In the genomic region with DNA sequence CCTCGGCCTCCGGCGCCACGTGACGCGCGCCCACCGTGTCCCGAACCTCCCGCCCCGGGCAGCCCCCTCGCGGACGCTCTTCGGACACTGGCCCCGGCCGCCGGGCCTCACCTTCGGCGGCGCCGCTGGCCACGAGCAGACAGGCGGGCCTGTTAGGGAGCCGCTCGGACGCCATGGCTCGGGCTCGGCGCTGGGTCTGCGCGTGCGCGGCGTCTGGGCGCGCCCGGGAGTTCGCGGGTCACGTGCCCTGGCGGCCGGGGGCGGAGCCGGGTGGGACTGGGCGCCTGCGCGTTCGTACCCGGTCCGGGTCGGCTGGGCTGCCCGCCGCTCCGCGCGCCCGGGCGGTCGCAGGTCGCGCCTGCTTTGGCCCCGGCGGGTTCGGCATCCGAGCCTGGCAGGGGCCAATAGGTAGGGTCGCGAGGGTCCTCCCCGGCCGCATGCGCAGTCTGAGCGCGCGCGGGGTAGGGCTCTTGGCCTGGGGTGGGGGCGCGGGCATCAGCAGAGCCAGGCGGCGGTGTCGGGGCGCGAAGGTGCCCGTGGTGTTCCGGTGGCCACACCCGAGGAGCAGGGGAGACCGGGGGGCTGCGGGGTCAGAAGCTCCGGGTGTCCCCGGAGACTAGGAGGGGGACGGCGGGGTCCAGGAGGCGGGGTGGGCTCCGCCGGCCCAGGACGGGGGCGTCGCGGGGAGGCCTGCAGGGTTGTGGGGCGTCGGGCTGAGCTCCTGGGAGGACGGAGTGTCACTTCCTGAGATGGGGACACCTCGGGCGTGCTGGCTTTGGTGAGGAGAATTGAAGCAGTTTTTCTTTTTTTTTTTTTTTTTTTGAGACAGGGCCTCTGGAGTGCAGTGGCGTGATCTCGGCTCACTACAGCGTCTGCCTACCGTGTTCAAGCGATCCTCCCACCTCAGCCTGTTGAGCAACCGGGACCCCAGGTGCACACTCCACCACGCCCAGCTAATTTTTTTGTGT, we compare ENCODE assay signal across 8 cellular contexts. TPM values are rescaled to one million over a fixed set of nuclear protein-coding genes. Genes with fewer than 3 reads are reported as not detected.
DNase-seq lines count a peak whose midpoint lies in the region; ATAC-seq and TF ChIP-seq lines count a peak whose summit lies in the region.

GATD1 (minus strand) TSS at position 200 of the 968 bp plus-strand sequence; CDS start at position 175, 25 bp downstream.

- DNase-seq in BJ (ENCODE audit: low read depth) (no peak), NCI-H774 (lab: John Stamatoyannopoulos, UW) (peak; percentile 80), dermis blood vessel endothelial cell (peak; percentile 92), right lobe of liver (peak; percentile 95)
- peak; percentile 90 for DNase-seq in activated CD4-positive, alpha-beta T cell treated with anti-CD3 and anti-CD28 coated beads, Interleukin-2, amount 50 U/mL, for 4 hours
- DNase-seq in stimulated activated CD4-positive, alpha-beta T cell treated with anti-CD3 and anti-CD28 coated beads, Interleukin-4, amount 100 ng/mL, for 4 hours, result peak; percentile 91 to 96

- H3K4me3 ChIP-seq in BJ (ENCODE audit: low read depth, low read length) (peak within 1 kb of the TSS; percentile 94), right lobe of liver (peak within 1 kb of the TSS; percentile 77 to 85 (median 80))

- TF ChIP-seq CTCF in BJ (IDR thresholded peaks at IDR 0.05; ENCODE audit: insufficient read depth, low read depth, low read length), result no peak
- no peak for TF ChIP-seq CTCF in right lobe of liver (IDR thresholded peaks at IDR 0.05)

- H3K9me3 ChIP-seq in right lobe of liver, result no peaks in the 10 kb centered on the region

- peaks cover 0 to 22% (median 8%) of the 10 kb centered on the region in 4 donors for H3K4me1 ChIP-seq in right lobe of liver

- H3K27ac ChIP-seq in right lobe of liver, result peak within 1 kb of the TSS; percentile 64 to 76 (median 69)

- CTCF ChIA-PET in BJ (lab: Yijun Ruan, JAX), result interaction anchor here (1.0 kb wide), 1 partner anchor 50 kb away, joined by 5 read pairs; no protein-coding TSS in a partner anchor

- POLR2A ChIA-PET in BJ (lab: Charles Lee), result interaction anchor here (0.5 kb wide), 1 partner anchor 81 kb away, joined by 5 read pairs; no protein-coding TSS in a partner anchor

- 1% methylated on average over 16 of the region's 110 CpGs for WGBS in right lobe of liver (ENCODE audit: insufficient coverage, low coverage, low lambda C conversion rate, missing lambda C conversion rate)

- peak; percentile 84 for TF ChIP-seq POLR2A in right lobe of liver (IDR thresholded peaks at IDR 0.05)

- peak; percentile 80 for ATAC-seq in GM19324 (IDR thresholded peaks at IDR 0.05; ENCODE audit: low FRiP score, unreplicated experiment)
- ATAC-seq in HG03460 (IDR thresholded peaks at IDR 0.05; ENCODE audit: unreplicated experiment), result peak; percentile 66
- ATAC-seq in right lobe of liver, result peak; percentile 70 to 85 (median 77)

- H3K27me3 ChIP-seq in BJ (ENCODE audit: control insufficient read depth, insufficient read depth, low read length) (no peaks in the 10 kb centered on the region), right lobe of liver (no peaks in the 10 kb centered on the region)

- intact Hi-C loops in right lobe of liver (cut with DNase I), result no loop called here

- H3K36me3 ChIP-seq in BJ (ENCODE audit: control insufficient read depth, insufficient read depth, low read length) (peaks cover 18% of the 10 kb centered on the region), right lobe of liver (peaks cover 0 to 5% (median 0%) of the 10 kb centered on the region in 4 donors)

RNA-seq across cellular contexts. Expression of gene GATD1, which starts in this region (rescaled TPM):
- polyA plus RNA-seq in BJ (2011; rRNA removed), result 14.5 and 37.9 TPM in 2 replicates
- 10.2 and 12.1 TPM in 2 replicates for polyA minus RNA-seq in BJ (2011; rRNA and poly(A)+ RNA removed)
- total RNA-seq in dermis blood vessel endothelial cell (19.6 and 23.4 TPM in 2 replicates), right lobe of liver (10 to 100 TPM; 15.8 to 31.9 (median 27.7) TPM)
